10 cellular contexts compared by ENCODE assay signal in genomic region chr10:72329290-72330058, GRCh38. TPM values are rescaled to one million over a fixed set of nuclear protein-coding genes. Genes with fewer than 3 reads are reported as not detected.
A peak's percentile ranks its signal among the peaks of the same experiment; 100 is the strongest.
DNase-seq lines count a peak whose midpoint lies in the region; ATAC-seq, FAIRE-seq and TF ChIP-seq lines count a peak whose summit lies in the region.
"Had no signal": no experiment of that assay in that cellular context is flagged by ENCODE, and none has a peak within 500 bp of the region (broad histone marks: within the 10 kb centered on the region; RNA-seq: fewer than 3 reads in every experiment).

No MANE protein-coding gene starts in this region.

- TF ChIP-seq CTCF in Caco-2 (IDR thresholded peaks at IDR 0.05; ENCODE audit: insufficient read depth in 1 of 2, low read depth in 1 of 2, low read length in 1 of 2, severe bottlenecking in 1 of 2, unreplicated experiment in 1 of 2) (no peak), PC-9 (conservative IDR thresholded peaks at IDR 0.05) (no peak), dorsolateral prefrontal cortex (IDR thresholded peaks at IDR 0.05 in 54 of 56, conservative IDR thresholded peaks at IDR 0.05 in 2 of 56; ENCODE audit: low read depth in 1 of 56, partially characterized antibody in 56 of 56) (no peak), pancreas (IDR thresholded peaks at IDR 0.05) (no peak)

- H3K27ac ChIP-seq in PC-9 (peak overlapping the region; percentile 95), dorsolateral prefrontal cortex (peak overlapping the region in 56 of 59 donors; percentile 42 to 99 (median 90)), pancreas (peak overlapping the region; percentile 51 to 97 (median 84))

- no peaks in the 10 kb centered on the region for H3K27me3 ChIP-seq in Caco-2 (replicated peaks; ENCODE audit: control insufficient read depth, insufficient read depth, low read length)
- no peaks in the 10 kb centered on the region for H3K27me3 ChIP-seq in PC-9 (ENCODE audit: insufficient read depth, low read depth)
- no peaks in the 10 kb centered on the region for H3K27me3 ChIP-seq in dorsolateral prefrontal cortex
- H3K27me3 ChIP-seq in pancreas = no peaks in the 10 kb centered on the region

- H3K9me2 ChIP-seq in PC-9 (ENCODE audit: insufficient read depth) = no peaks in the 10 kb centered on the region

- H3F3A ChIP-seq in PC-9 (ENCODE audit: insufficient read depth, low read depth) = peaks cover 57% of the 10 kb centered on the region

- H3K36me3 Mint-ChIP-seq in Caco-2 (ENCODE audit: insufficient read depth, unreplicated experiment) = peaks cover 33% of the 10 kb centered on the region

- H4K20me1 ChIP-seq in PC-9 (ENCODE audit: insufficient read depth) = no peaks in the 10 kb centered on the region

- peak overlapping the region; percentile 26 for H3K27ac Mint-ChIP-seq in Caco-2 (ENCODE audit: unreplicated experiment)
- H3K27ac Mint-ChIP-seq: HFFc6 had no signal

- H3K27me3 Mint-ChIP-seq in Caco-2 (ENCODE audit: insufficient read depth, unreplicated experiment) = no peaks in the 10 kb centered on the region

- WGBS in pancreas, 2 donors = 55 to 56% methylated on average over 11 of the region's 11 CpGs

- POLR2A ChIA-PET in Caco-2 (lab: Charles Lee) (interaction anchor here (0.6 kb wide), 1 partner anchor 104 kb away, joined by 3 read pairs; no protein-coding TSS in a partner anchor), PC-9 (lab: Charles Lee; ENCODE audit: unreplicated experiment) (interaction anchor here (0.6 kb wide), 2 partner anchors 56 kb away, joined by 4 to 6 read pairs; partner anchors contain the start of gene DDIT4)

- H3K4me2 ChIP-seq in PC-9 = no peak overlapping the region

- CTCF ChIA-PET in Caco-2 (lab: Charles Lee) (interaction anchor here (0.6 to 2.3 kb wide), 3 partner anchors 89 to 281 kb away, joined by 4 to 23 read pairs (median 9); no protein-coding TSS in a partner anchor), PC-9 (lab: Charles Lee) (interaction anchor here (0.6 to 1.1 kb wide), 3 partner anchors 21 to 266 kb away, joined by 3 to 9 read pairs (median 3); no protein-coding TSS in a partner anchor)

- ATAC-seq in pancreas (peak; percentile 17 to 60 (median 45)), HG03159 (IDR thresholded peaks at IDR 0.05; ENCODE audit: unreplicated experiment) (no peak), GM21447 (IDR thresholded peaks at IDR 0.05; ENCODE audit: unreplicated experiment) (no peak)

- H3K4me1 Mint-ChIP-seq in Caco-2 (ENCODE audit: low read depth, unreplicated experiment) = peaks cover 14% of the 10 kb centered on the region

- no peaks in the 10 kb centered on the region for H3K79me2 ChIP-seq in PC-9 (ENCODE audit: low read depth)

- no peaks in the 10 kb centered on the region for H3K9me3 Mint-ChIP-seq in Caco-2 (ENCODE audit: unreplicated experiment)
- H3K9me3 Mint-ChIP-seq: HFFc6 had no signal

- H3K4me1 ChIP-seq in Caco-2 (0 out of 2 replicates have a peak, but pooled peaks cover 8% of the 10 kb centered on the region), PC-9 (replicated peaks; ENCODE audit: insufficient read depth) (peaks cover 72% of the 10 kb centered on the region), pancreas (peaks cover 55 to 76% (median 73%) of the 10 kb centered on the region in 3 donors)

- H3K4me3 Mint-ChIP-seq in Caco-2 (ENCODE audit: unreplicated experiment) = no peak overlapping the region
- H3K4me3 Mint-ChIP-seq: HFFc6 had no signal

- no TSS peak for BruUV-seq in Caco-2 (replicated peaks; lab: Mats Ljungman, UMichigan)
- BruUV-seq in PC-9 (replicated peaks; lab: Mats Ljungman, UMichigan) = no TSS peak

- no peak for FAIRE-seq in pancreas (lab: Jason Lieb, UNC)
- FAIRE-seq: bronchial epithelial cell had no signal

- H3K4me3 ChIP-seq in Caco-2 (ENCODE audit: low read depth, low read length) = no peak overlapping the region
- no peak overlapping the region for H3K4me3 ChIP-seq in PC-9
- no peak overlapping the region for H3K4me3 ChIP-seq in dorsolateral prefrontal cortex
- H3K4me3 ChIP-seq in pancreas = no peak overlapping the region

- no peak overlapping the region for H2AFZ ChIP-seq in PC-9

- H3K36me3 ChIP-seq in Caco-2 (ENCODE audit: control insufficient read depth, insufficient read depth, low read length) = no peaks in the 10 kb centered on the region
- no peaks in the 10 kb centered on the region for H3K36me3 ChIP-seq in PC-9 (ENCODE audit: low read depth)
- H3K36me3 ChIP-seq in pancreas = no peaks in the 10 kb centered on the region

- intact Hi-C loops in Caco-2 (cut with micrococcal nuclease; ENCODE audit: unreplicated experiment) = loop anchor here (2.0 to 5.0 kb wide), 4 partner anchors 85 to 432 kb away; no protein-coding TSS in a partner anchor
- intact Hi-C loops in PC-9 (cut with micrococcal nuclease; ENCODE audit: unreplicated experiment) = loop anchor here (2.0 to 10.0 kb wide), 3 partner anchors 159 to 1015 kb away; partner anchors contain the start of gene SLC29A3
- intact Hi-C loops in dorsolateral prefrontal cortex (cut with DNase I) = loop anchor here (2.0 to 10.0 kb wide), 6 partner anchors 55 to 1015 kb away; partner anchors contain the start of genes CHST3 (in 1 of the 2) and SLC29A3 (in 1 of the 2)
- intact Hi-C loops in pancreas (cut with DNase I) = loop anchor here in 2 of 3 donors (10.0 kb wide), 2 partner anchors 95 to 105 kb away; no protein-coding TSS in a partner anchor

- no peaks in the 10 kb centered on the region for H3K9me3 ChIP-seq in Caco-2
- H3K9me3 ChIP-seq in PC-9 (ENCODE audit: insufficient read depth, low read depth) = no peaks in the 10 kb centered on the region
- H3K9me3 ChIP-seq in pancreas = no peaks in the 10 kb centered on the region

- DNase-seq in Caco-2 (no peak), PC-9 (no peak), dorsolateral prefrontal cortex (peak in 1 of 10 donors; percentile 45), pancreas (peak in 5 of 6 donors; percentile 86 to 92 (median 89)), OCI-M1 (lab: John Stamatoyannopoulos, UW) (no peak), GM19240 (ENCODE audit: insufficient read length, low spot score) (no peak)
- DNase-seq: HFFc6 had no signal

RNA-seq across cellular contexts. Expression of gene DNAJB12, which starts 25.2 kb away (rescaled TPM):
- 56.0 and 58.1 TPM in 2 replicates for total RNA-seq in Caco-2 (2022)
- total RNA-seq in PC-9 (2021) = 37.0 and 46.9 TPM in 2 replicates
- total RNA-seq in dorsolateral prefrontal cortex = 10 to 100 TPM; 25.5 to 44.3 (median 34.1) TPM
- total RNA-seq in pancreas = 10 to 100 TPM; 14.6 to 19.7 (median 17.7) TPM
- 10 to 100 TPM; 19.3 to 22.0 TPM for polyA plus RNA-seq in pancreas

RNA-seq across cellular contexts. Expression of gene DDIT4, which starts 55.8 kb away (rescaled TPM):
- total RNA-seq in Caco-2 (2022) (152 and 155 TPM in 2 replicates), PC-9 (2021) (178 and 212 TPM in 2 replicates), dorsolateral prefrontal cortex (100 to 1,000 TPM in 73 of 120 experiments, 10 to 100 TPM in 47; 33.5 to 407 (median 111) TPM), pancreas (1,000 to 10,000 TPM in 1 of 6 donors, 100 to 1,000 TPM in 3, 10 to 100 TPM in 2; 61.6 to 1,144 (median 191) TPM)
- 100 to 1,000 TPM; 228 to 795 TPM for polyA plus RNA-seq in pancreas

Comparison
In these comparisons a context has a peak if more than half of its experiments do, and no peak if none do; other contexts are left out.
1. DNase-seq: peak in pancreas (5 of 6); none in Caco-2 (0 of 2), PC-9 (0 of 2), OCI-M1 (single experiment) and GM19240 (single experiment).
2. ATAC-seq: peak in pancreas (4 of 4); none in HG03159 (single experiment) and GM21447 (single experiment).
3. Peak in every context shown above with its lines, with median percentiles within 50 percentile points of each other: H3K27ac ChIP-seq.